Comparison of ENCODE assay signal across 1 cellular context in the genomic region with DNA sequence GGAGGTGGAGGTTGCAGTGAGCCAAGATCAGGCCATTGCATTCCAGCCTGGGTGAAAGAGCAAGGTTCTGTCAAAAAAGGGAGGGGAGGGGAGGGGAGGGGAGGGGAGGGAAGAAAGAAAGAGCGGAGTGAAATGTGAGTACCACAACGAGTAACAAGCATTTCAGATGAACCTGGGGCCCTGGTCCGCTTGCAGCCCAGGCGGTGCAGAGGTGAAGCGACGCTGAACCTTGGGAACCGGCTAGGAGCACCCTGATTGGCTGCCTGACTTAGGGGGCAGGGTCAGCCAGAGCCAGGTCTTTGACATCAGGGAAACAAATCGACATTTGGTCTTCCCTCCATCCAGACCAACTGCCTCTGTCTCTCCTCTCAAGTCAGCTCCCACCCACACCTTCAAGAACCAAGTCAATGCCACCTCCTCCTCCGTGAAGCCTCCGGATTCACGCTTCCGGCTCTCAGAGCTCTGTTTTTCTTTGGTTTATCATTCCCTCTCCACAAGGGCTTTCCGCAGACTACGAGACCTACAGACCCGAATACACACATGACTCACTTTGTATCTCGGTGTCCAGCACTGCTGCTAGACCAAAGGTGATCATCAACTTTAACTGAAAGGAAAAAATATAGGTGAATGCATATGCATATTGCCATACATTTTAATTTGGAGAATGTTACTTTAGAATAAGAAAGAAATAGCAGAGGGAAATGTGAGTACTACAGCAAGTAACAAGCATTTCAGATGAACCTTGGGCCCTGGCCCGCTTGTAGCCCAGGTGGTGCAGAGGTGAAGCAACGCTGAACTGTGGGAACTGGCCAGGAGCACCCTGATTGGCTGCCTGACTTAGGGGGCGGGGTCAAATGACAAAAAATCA.
TF ChIP-seq lines count a peak whose summit lies in the region.

No MANE protein-coding gene starts in this region.

TF ChIP-seq in HepG2, 621 proteins besides CTCF, POLR2A, EP300 and RAD21 (continued from another document and continues in another):
- TF ChIP-seq, protein P1, sequence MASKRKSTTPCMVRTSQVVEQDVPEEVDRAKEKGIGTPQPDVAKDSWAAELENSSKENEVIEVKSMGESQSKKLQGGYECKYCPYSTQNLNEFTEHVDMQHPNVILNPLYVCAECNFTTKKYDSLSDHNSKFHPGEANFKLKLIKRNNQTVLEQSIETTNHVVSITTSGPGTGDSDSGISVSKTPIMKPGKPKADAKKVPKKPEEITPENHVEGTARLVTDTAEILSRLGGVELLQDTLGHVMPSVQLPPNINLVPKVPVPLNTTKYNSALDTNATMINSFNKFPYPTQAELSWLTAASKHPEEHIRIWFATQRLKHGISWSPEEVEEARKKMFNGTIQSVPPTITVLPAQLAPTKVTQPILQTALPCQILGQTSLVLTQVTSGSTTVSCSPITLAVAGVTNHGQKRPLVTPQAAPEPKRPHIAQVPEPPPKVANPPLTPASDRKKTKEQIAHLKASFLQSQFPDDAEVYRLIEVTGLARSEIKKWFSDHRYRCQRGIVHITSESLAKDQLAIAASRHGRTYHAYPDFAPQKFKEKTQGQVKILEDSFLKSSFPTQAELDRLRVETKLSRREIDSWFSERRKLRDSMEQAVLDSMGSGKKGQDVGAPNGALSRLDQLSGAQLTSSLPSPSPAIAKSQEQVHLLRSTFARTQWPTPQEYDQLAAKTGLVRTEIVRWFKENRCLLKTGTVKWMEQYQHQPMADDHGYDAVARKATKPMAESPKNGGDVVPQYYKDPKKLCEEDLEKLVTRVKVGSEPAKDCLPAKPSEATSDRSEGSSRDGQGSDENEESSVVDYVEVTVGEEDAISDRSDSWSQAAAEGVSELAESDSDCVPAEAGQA (IDR thresholded peaks at IDR 0.05; ENCODE audit: low read depth) = no peak
- TF ChIP-seq, protein P1 (CRISPR knock-in tag; IDR thresholded peaks at IDR 0.05; ENCODE audit: borderline replicate concordance) = no peak
- TF ChIP-seq, protein P2, sequence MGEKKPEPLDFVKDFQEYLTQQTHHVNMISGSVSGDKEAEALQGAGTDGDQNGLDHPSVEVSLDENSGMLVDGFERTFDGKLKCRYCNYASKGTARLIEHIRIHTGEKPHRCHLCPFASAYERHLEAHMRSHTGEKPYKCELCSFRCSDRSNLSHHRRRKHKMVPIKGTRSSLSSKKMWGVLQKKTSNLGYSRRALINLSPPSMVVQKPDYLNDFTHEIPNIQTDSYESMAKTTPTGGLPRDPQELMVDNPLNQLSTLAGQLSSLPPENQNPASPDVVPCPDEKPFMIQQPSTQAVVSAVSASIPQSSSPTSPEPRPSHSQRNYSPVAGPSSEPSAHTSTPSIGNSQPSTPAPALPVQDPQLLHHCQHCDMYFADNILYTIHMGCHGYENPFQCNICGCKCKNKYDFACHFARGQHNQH (CRISPR knock-in tag; IDR thresholded peaks at IDR 0.05) = 0 out of 2 replicates have a peak, but pooled peaks have one; percentile 17
- no peak for TF ChIP-seq IRX3 (CRISPR knock-in tag; IDR thresholded peaks at IDR 0.05; ENCODE audit: borderline replicate concordance, low read depth)
- no peak for TF ChIP-seq ZNF891 (CRISPR knock-in tag; IDR thresholded peaks at IDR 0.05)
- peak; percentile 27; the same call in 1 of the 2 replicates for TF ChIP-seq MEIS1 (CRISPR knock-in tag; IDR thresholded peaks at IDR 0.05; ENCODE audit: borderline replicate concordance)
- no peak for TF ChIP-seq GLI4 (CRISPR knock-in tag; IDR thresholded peaks at IDR 0.05; ENCODE audit: borderline replicate concordance)
- TF ChIP-seq JUNB (CRISPR knock-in tag; IDR thresholded peaks at IDR 0.05; ENCODE audit: borderline replicate concordance) = no peak
- no peak for TF ChIP-seq PHF5A (CRISPR knock-in tag; IDR thresholded peaks at IDR 0.05; ENCODE audit: low read depth, unreplicated experiment)
- no peak for TF ChIP-seq ATAD3A (CRISPR knock-in tag; IDR thresholded peaks at IDR 0.05)
- TF ChIP-seq, protein P3, sequence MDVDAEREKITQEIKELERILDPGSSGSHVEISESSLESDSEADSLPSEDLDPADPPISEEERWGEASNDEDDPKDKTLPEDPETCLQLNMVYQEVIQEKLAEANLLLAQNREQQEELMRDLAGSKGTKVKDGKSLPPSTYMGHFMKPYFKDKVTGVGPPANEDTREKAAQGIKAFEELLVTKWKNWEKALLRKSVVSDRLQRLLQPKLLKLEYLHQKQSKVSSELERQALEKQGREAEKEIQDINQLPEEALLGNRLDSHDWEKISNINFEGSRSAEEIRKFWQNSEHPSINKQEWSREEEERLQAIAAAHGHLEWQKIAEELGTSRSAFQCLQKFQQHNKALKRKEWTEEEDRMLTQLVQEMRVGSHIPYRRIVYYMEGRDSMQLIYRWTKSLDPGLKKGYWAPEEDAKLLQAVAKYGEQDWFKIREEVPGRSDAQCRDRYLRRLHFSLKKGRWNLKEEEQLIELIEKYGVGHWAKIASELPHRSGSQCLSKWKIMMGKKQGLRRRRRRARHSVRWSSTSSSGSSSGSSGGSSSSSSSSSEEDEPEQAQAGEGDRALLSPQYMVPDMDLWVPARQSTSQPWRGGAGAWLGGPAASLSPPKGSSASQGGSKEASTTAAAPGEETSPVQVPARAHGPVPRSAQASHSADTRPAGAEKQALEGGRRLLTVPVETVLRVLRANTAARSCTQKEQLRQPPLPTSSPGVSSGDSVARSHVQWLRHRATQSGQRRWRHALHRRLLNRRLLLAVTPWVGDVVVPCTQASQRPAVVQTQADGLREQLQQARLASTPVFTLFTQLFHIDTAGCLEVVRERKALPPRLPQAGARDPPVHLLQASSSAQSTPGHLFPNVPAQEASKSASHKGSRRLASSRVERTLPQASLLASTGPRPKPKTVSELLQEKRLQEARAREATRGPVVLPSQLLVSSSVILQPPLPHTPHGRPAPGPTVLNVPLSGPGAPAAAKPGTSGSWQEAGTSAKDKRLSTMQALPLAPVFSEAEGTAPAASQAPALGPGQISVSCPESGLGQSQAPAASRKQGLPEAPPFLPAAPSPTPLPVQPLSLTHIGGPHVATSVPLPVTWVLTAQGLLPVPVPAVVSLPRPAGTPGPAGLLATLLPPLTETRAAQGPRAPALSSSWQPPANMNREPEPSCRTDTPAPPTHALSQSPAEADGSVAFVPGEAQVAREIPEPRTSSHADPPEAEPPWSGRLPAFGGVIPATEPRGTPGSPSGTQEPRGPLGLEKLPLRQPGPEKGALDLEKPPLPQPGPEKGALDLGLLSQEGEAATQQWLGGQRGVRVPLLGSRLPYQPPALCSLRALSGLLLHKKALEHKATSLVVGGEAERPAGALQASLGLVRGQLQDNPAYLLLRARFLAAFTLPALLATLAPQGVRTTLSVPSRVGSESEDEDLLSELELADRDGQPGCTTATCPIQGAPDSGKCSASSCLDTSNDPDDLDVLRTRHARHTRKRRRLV (CRISPR knock-in tag; IDR thresholded peaks at IDR 0.05) = no peak
- no peak for TF ChIP-seq ZFP62 (CRISPR knock-in tag; IDR thresholded peaks at IDR 0.05)
- TF ChIP-seq, protein P4, sequence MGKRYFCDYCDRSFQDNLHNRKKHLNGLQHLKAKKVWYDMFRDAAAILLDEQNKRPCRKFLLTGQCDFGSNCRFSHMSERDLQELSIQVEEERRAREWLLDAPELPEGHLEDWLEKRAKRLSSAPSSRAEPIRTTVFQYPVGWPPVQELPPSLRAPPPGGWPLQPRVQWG (CRISPR knock-in tag; IDR thresholded peaks at IDR 0.05; ENCODE audit: borderline replicate concordance, low read depth) = no peak
- TF ChIP-seq KLF12 (CRISPR knock-in tag; IDR thresholded peaks at IDR 0.05; ENCODE audit: borderline replicate concordance) = no peak
- TF ChIP-seq ZNF136 (CRISPR knock-in tag; IDR thresholded peaks at IDR 0.05; ENCODE audit: low read depth) = peak; percentile 56; the same call in 1 of the 2 replicates
- peak; percentile 100 for TF ChIP-seq HNRNPK (IDR thresholded peaks at IDR 0.05; ENCODE audit: low read depth, low read length, poor library complexity, severe bottlenecking)
- TF ChIP-seq, protein P5, sequence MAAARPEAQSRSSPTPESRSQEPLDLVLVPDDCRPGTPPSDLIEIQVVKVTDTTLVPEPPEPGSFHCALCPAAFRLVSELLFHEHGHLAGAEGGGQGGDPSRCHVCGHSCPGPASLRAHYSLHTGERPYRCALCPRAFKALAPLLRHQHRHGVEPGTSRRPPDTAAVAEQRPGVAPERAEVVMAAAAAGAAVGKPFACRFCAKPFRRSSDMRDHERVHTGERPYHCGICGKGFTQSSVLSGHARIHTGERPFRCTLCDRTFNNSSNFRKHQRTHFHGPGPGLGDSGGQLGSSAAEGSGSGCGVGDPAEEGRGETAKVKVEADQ (CRISPR knock-in tag; IDR thresholded peaks at IDR 0.05; ENCODE audit: borderline replicate concordance) = no peak
- TF ChIP-seq ZNF350 (CRISPR knock-in tag; IDR thresholded peaks at IDR 0.05; ENCODE audit: borderline replicate concordance, low read depth) = no peak
- TF ChIP-seq HIVEP1 (CRISPR knock-in tag; IDR thresholded peaks at IDR 0.05) = no peak
- TF ChIP-seq ZFP36L1 (CRISPR knock-in tag; IDR thresholded peaks at IDR 0.05) = no peak
- peak; percentile 44; the same call in 1 of the 2 replicates for TF ChIP-seq PHF21A (CRISPR knock-in tag; IDR thresholded peaks at IDR 0.05)
- TF ChIP-seq, protein P6, sequence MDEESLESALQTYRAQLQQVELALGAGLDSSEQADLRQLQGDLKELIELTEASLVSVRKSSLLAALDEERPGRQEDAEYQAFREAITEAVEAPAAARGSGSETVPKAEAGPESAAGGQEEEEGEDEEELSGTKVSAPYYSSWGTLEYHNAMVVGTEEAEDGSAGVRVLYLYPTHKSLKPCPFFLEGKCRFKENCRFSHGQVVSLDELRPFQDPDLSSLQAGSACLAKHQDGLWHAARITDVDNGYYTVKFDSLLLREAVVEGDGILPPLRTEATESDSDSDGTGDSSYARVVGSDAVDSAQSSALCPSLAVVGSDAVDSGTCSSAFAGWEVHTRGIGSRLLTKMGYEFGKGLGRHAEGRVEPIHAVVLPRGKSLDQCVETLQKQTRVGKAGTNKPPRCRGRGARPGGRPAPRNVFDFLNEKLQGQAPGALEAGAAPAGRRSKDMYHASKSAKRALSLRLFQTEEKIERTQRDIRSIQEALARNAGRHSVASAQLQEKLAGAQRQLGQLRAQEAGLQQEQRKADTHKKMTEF (CRISPR knock-in tag; IDR thresholded peaks at IDR 0.05) = no peak; the same call in 1 of the 2 replicates
- TF ChIP-seq ASH2L (IDR thresholded peaks at IDR 0.05; ENCODE audit: insufficient read length, low read depth, low read length) = peak; percentile 56
- TF ChIP-seq SMARCE1 (IDR thresholded peaks at IDR 0.05; ENCODE audit: borderline replicate concordance) = no peak
- no peak for TF ChIP-seq NONO (IDR thresholded peaks at IDR 0.05)
- TF ChIP-seq NONO (CRISPR knock-in tag; conservative IDR thresholded peaks at IDR 0.05) = no peak
- TF ChIP-seq ZNF468 (CRISPR knock-in tag; IDR thresholded peaks at IDR 0.05) = no peak
- TF ChIP-seq, protein P7, sequence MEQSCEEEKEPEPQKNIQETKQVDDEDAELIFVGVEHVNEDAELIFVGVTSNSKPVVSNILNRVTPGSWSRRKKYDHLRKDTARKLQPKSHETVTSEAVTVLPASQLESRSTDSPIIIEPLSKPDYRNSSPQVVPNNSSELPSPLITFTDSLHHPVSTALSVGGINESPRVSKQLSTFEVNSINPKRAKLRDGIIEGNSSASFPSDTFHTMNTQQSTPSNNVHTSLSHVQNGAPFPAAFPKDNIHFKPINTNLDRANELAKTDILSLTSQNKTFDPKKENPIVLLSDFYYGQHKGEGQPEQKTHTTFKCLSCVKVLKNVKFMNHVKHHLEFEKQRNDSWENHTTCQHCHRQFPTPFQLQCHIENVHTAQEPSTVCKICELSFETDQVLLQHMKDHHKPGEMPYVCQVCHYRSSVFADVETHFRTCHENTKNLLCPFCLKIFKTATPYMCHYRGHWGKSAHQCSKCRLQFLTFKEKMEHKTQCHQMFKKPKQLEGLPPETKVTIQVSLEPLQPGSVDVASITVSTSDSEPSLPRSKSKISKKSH (CRISPR knock-in tag; IDR thresholded peaks at IDR 0.05; ENCODE audit: borderline replicate concordance) = no peak
- 0 out of 2 replicates have a peak, but pooled peaks have one; percentile 19 for TF ChIP-seq RCOR2 (CRISPR knock-in tag; IDR thresholded peaks at IDR 0.05)
- no peak for TF ChIP-seq E2F1 (CRISPR knock-in tag; IDR thresholded peaks at IDR 0.05)
- TF ChIP-seq, protein P8, sequence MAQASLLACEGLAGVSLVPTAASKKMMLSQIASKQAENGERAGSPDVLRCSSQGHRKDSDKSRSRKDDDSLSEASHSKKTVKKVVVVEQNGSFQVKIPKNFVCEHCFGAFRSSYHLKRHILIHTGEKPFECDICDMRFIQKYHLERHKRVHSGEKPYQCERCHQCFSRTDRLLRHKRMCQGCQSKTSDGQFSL (CRISPR knock-in tag; IDR thresholded peaks at IDR 0.05) = no peak
- TF ChIP-seq, protein P9, sequence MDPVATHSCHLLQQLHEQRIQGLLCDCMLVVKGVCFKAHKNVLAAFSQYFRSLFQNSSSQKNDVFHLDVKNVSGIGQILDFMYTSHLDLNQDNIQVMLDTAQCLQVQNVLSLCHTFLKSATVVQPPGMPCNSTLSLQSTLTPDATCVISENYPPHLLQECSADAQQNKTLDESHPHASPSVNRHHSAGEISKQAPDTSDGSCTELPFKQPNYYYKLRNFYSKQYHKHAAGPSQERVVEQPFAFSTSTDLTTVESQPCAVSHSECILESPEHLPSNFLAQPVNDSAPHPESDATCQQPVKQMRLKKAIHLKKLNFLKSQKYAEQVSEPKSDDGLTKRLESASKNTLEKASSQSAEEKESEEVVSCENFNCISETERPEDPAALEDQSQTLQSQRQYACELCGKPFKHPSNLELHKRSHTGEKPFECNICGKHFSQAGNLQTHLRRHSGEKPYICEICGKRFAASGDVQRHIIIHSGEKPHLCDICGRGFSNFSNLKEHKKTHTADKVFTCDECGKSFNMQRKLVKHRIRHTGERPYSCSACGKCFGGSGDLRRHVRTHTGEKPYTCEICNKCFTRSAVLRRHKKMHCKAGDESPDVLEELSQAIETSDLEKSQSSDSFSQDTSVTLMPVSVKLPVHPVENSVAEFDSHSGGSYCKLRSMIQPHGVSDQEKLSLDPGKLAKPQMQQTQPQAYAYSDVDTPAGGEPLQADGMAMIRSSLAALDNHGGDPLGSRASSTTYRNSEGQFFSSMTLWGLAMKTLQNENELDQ (CRISPR knock-in tag; IDR thresholded peaks at IDR 0.05; ENCODE audit: borderline replicate concordance) = no peak
